In the genomic region with DNA sequence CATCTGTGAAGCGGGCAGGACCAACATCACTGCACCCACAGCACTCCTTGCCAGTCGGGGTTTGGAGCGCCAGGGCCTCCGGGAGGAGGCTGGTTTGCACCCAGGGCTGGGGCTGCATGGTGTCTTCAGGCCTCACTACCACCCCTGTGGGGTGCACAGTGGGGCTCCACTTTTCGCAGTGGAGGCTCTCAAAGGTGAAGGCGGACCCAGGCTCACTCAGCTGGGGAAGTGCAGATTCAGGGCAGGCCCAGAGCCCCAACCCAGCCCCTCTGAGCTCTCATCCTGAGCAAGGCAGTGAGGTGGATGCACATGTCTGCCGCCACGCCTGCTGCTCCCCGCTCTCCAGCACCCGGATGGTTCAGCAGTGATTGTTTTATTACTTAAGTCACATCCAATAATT, we compare ENCODE assay signal across 1 cellular context.
TF ChIP-seq lines count a peak whose summit lies in the region.

No MANE protein-coding gene starts in this region.

TF ChIP-seq in H1, 55 proteins besides CTCF, POLR2A, EP300 and RAD21 (continued from another document):
- TF ChIP-seq CHD7 (IDR thresholded peaks at IDR 0.05; ENCODE audit: insufficient replicate concordance, low read length) (no peak), E2F6 (IDR thresholded peaks at IDR 0.05) (no peak), CEBPB (IDR thresholded peaks at IDR 0.05; ENCODE audit: low read depth, low read length) (no peak), RNF2 (IDR thresholded peaks at IDR 0.05; ENCODE audit: borderline replicate concordance, low read depth, low read length, missing control alignments, poor library complexity, severe bottlenecking) (no peak), JUND (IDR thresholded peaks at IDR 0.05; ENCODE audit: low read length) (no peak), BCL11A (IDR thresholded peaks at IDR 0.05; ENCODE audit: low read depth in 2 of 2, low read length in 2 of 2) (no peak), MAX (IDR thresholded peaks at IDR 0.05) (no peak), CBX8 (IDR thresholded peaks at IDR 0.05; ENCODE audit: borderline replicate concordance, low read depth, low read length) (no peak), KDM5A (IDR thresholded peaks at IDR 0.05; ENCODE audit: low read length) (no peak), HDAC6 (IDR thresholded peaks at IDR 0.05; ENCODE audit: low read depth, low read length) (no peak), FOSL1 (IDR thresholded peaks at IDR 0.05; ENCODE audit: insufficient read depth, low read depth, low read length) (no peak), CREB1 (IDR thresholded peaks at IDR 0.05) (no peak)
